ENCODE assay signal across 16 cellular contexts in the genomic region with DNA sequence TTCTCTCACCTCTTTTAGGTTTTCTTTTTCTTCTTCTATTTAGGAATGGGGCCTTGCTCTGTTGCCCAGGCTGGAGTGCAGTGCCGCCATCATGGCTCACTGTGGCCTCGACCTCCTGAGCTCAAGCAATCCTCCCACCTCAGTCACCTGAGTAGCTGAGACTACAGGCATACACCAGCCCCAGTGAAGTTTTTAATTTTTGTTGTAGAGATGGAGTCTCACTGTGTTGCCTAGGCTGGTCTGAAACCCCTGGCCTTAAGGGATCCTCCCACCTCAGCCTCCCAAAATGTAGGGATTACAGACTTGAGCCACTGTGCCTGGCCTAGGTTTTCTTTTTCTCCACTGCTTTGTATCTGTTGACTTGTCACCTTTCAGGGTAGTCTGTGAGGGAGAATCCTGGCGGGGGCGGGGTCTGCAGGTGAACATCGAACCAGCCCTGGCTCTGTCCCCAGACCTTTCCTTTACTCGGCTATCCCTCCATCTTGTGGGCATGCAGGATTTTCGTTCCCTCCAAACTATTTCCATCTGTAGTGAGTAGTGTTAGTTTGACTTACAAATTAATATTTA. TPM values are rescaled to one million over a fixed set of nuclear protein-coding genes. Genes with fewer than 3 reads are reported as not detected.
DNase-seq lines count a peak whose midpoint lies in the region; ATAC-seq, FAIRE-seq and TF ChIP-seq lines count a peak whose summit lies in the region.
"Had no signal": no experiment of that assay in that cellular context is flagged by ENCODE, and none has a peak within 500 bp of the region (broad histone marks: within the 10 kb centered on the region; RNA-seq: fewer than 3 reads in every experiment).

No MANE protein-coding gene starts in this region.

- H4K20me1 ChIP-seq in HepG2 (ENCODE audit: insufficient read depth, low read length): no peaks in the 10 kb centered on the region; the same call in 1 of the 2 replicates

- ATAC-seq in HepG2: no peak
- ATAC-seq in right lobe of liver: no peak
- ATAC-seq in GM18907 (IDR thresholded peaks at IDR 0.05; ENCODE audit: unreplicated experiment): no peak
- ATAC-seq: gastroesophageal sphincter had no signal

- no TSS peak for BruUV-seq in HepG2 (replicated peaks; lab: Mats Ljungman, UMichigan)

- no peaks in the 10 kb centered on the region for H3K27me3 ChIP-seq in HepG2 (ENCODE audit: control insufficient read depth in 1 of 2, insufficient read depth in 2 of 2, low read length in 2 of 2)
- H3K27me3 ChIP-seq in right lobe of liver: no peaks in the 10 kb centered on the region
- no peaks in the 10 kb centered on the region for H3K27me3 ChIP-seq in esophagus (ENCODE audit: control insufficient read depth in 1 of 2, insufficient read depth in 2 of 2, low read length in 2 of 2)
- H3K27me3 ChIP-seq: gastroesophageal sphincter had no signal

- H2AFZ ChIP-seq in HepG2 (ENCODE audit: low read length): no peak overlapping the region

- no peak overlapping the region for H3K9ac ChIP-seq in HepG2 (ENCODE audit: insufficient read depth, low read depth, low read length)

- intact Hi-C loops in HepG2 (cut with micrococcal nuclease; ENCODE audit: unreplicated experiment): no loop called here
- intact Hi-C loops in right lobe of liver (cut with DNase I): no loop called here

- no peak for TF ChIP-seq CTCF in HepG2 (CRISPR knock-in tag; IDR thresholded peaks at IDR 0.05)
- no peak for TF ChIP-seq CTCF in right lobe of liver (IDR thresholded peaks at IDR 0.05)

- 0 out of 2 replicates have a peak, but pooled peaks cover 7% of the 10 kb centered on the region for H3K4me1 ChIP-seq in HepG2 (ENCODE audit: insufficient read depth, low read length)
- no peaks in the 10 kb centered on the region for H3K4me1 ChIP-seq in right lobe of liver
- peaks cover 8 to 24% of the 10 kb centered on the region in 2 donors for H3K4me1 ChIP-seq in esophagus (ENCODE audit: control insufficient read depth in 2 of 2, insufficient read depth in 2 of 2, low read length in 1 of 2)

- WGBS in HepG2 (ENCODE audit: low lambda C conversion rate): 94% methylated on average over 7 of the region's 7 CpGs
- 94% methylated on average over 2 of the region's 7 CpGs for WGBS in right lobe of liver (ENCODE audit: insufficient coverage, low coverage, low lambda C conversion rate, missing lambda C conversion rate)
- WGBS in esophagus, 2 donors: 89 to 90% methylated on average over 7 of the region's 7 CpGs

- POLR2A ChIA-PET in HepG2 (lab: Yijun Ruan, JAX): no interaction called here

- TF ChIP-seq EP300 in HepG2 (IDR thresholded peaks at IDR 0.05; ENCODE audit: low read depth in 2 of 2, low read length in 2 of 2) (no peak), HepG2 (CRISPR knock-in tag; IDR thresholded peaks at IDR 0.05; ENCODE audit: borderline replicate concordance) (no peak)

- DNase-seq in HepG2 (ENCODE audit: low spot score): no peak
- DNase-seq in right lobe of liver: no peak
- peak; percentile 16 to 17 for DNase-seq in activated T-cell treated with anti-CD3 and anti-CD28 coated beads, Interleukin-2, amount 50 U/mL, for 48 hours
- DNase-seq in NCI-H2081 treated with DMSO at 0.1 percent for 48 hours (lab: John Stamatoyannopoulos, UW): no peak
- no peak for DNase-seq in NCI-H1105 treated with DMSO at 0.1 percent for 48 hours (lab: John Stamatoyannopoulos, UW)
- DNase-seq: DMS 273 treated with DMSO at 0.1 percent for 48 hours; left colon; NCI-H1417 treated with DMSO at 0.1 percent for 48 hours; NCI-H2171 treated with DMSO at 0.1 percent for 48 hours; stimulated activated CD4-positive, alpha-beta T cell treated with anti-CD3 and anti-CD28 coated beads, Interleukin-2, amount 100 ng/mL, for 48 hours had no signal

- H3K36me3 ChIP-seq in HepG2 (replicated peaks in 1 of 2; ENCODE audit: control insufficient read depth in 1 of 2, insufficient read depth in 2 of 2, low read length in 2 of 2) (no peaks in the 10 kb centered on the region), right lobe of liver (no peaks in the 10 kb centered on the region), esophagus (ENCODE audit: control insufficient read depth in 2 of 2, insufficient read depth in 2 of 2, low read length in 1 of 2) (peaks cover 0 to 9% of the 10 kb centered on the region in 2 donors)

- H3K27ac ChIP-seq in HepG2 (ENCODE audit: extremely low read length, insufficient read depth, low read length): no peak overlapping the region
- no peak overlapping the region for H3K27ac ChIP-seq in right lobe of liver
- peak overlapping the region; percentile 93 to 95 for H3K27ac ChIP-seq in esophagus (ENCODE audit: low read depth in 2 of 2, low read length in 1 of 2)
- H3K27ac ChIP-seq: coronary artery, gastroesophageal sphincter, VCaP had no signal

- in situ Hi-C loops in HepG2 (cut with HindIII; ENCODE audit: extremely low pct_ligation_motif_present, low pct_unique_long_range_greater_than_20kb): no loop called here

- FAIRE-seq in HepG2 (lab: Jason Lieb, UNC): no peak
- FAIRE-seq: GM12892 had no signal

- H3K79me2 ChIP-seq in HepG2 (ENCODE audit: insufficient read depth, low read length): peaks cover 6% of the 10 kb centered on the region

- TF ChIP-seq RAD21 in HepG2 (CRISPR knock-in tag; IDR thresholded peaks at IDR 0.05): no peak

- no peaks in the 10 kb centered on the region for H3K9me3 ChIP-seq in HepG2 (ENCODE audit: low read length)
- no peaks in the 10 kb centered on the region for H3K9me3 ChIP-seq in right lobe of liver
- no peaks in the 10 kb centered on the region for H3K9me3 ChIP-seq in esophagus (ENCODE audit: control insufficient read depth in 2 of 2, insufficient read depth in 1 of 2, low read depth in 1 of 2, low read length in 1 of 2)
- H3K9me3 ChIP-seq: gastroesophageal sphincter had no signal

- H3K4me3 ChIP-seq in HepG2 (replicated peaks in 1 of 3; ENCODE audit: insufficient read depth in 1 of 3, low read depth in 2 of 3, low read length in 3 of 3) (no peak overlapping the region), right lobe of liver (no peak overlapping the region), esophagus (ENCODE audit: low read depth in 1 of 2, low read length in 2 of 2) (no peak overlapping the region)
- H3K4me3 ChIP-seq: coronary artery, gastroesophageal sphincter had no signal

- TF ChIP-seq POLR2A in HepG2 (IDR thresholded peaks at IDR 0.05; ENCODE audit: insufficient read depth in 1 of 2, low read depth in 2 of 2, low read length in 2 of 2) (no peak), right lobe of liver (IDR thresholded peaks at IDR 0.05) (no peak)

- CTCF ChIA-PET in HepG2 (lab: Yijun Ruan, JAX; ENCODE audit: low intra/inter-chr PET ratio, low total read pairs): no interaction called here

- H3K4me2 ChIP-seq in HepG2 (ENCODE audit: low read depth, low read length): no peak overlapping the region

TF ChIP-seq in HepG2, 621 proteins besides CTCF, POLR2A, EP300 and RAD21:
- TF ChIP-seq ZNF121 (CRISPR knock-in tag; IDR thresholded peaks at IDR 0.05): 0 out of 2 replicates have a peak, but pooled peaks have one; percentile 36
- no peak for TF ChIP-seq HNF4G (IDR thresholded peaks at IDR 0.05; ENCODE audit: borderline replicate concordance, low read depth, low read length)
- no peak for TF ChIP-seq HNF4G (CRISPR knock-in tag; IDR thresholded peaks at IDR 0.05; ENCODE audit: borderline replicate concordance, low read depth)

RNA-seq across cellular contexts. Expression of a gene that starts 21.7 kb away (rescaled TPM):
- 21.3 and 23.5 TPM in 2 replicates for total RNA-seq in HepG2 (2016; rRNA removed; fragmentation: Illumina TruSeq; extraction: Trizol)
- 20.1 and 23.4 TPM in 2 replicates for total RNA-seq in HepG2 (2016; cell fraction: cytosol; rRNA removed; fragmentation: Illumina TruSeq; extraction: Trizol; ENCODE audit: low read depth)
- total RNA-seq in HepG2 (2016; cell fraction: insoluble cytoplasmic fraction; rRNA removed; fragmentation: Illumina TruSeq; extraction: Trizol): 17.9 and 25.3 TPM in 2 replicates
- 50.5 and 50.9 TPM in 2 replicates for total RNA-seq in HepG2 (2016; cell fraction: membrane; rRNA removed; fragmentation: Illumina TruSeq; extraction: Trizol)
- total RNA-seq in HepG2 (2016; cell fraction: nucleus; rRNA removed; fragmentation: Illumina TruSeq; extraction: Trizol): 12.0 and 12.1 TPM in 2 replicates
- polyA plus RNA-seq in HepG2 (2011; rRNA removed): 14.8 and 19.5 TPM in 2 replicates
- 21.4 and 24.5 TPM in 2 replicates for polyA plus RNA-seq in HepG2 (2011; cell fraction: cytosol; rRNA removed)
- 8.9 and 9.7 TPM in 2 replicates for polyA plus RNA-seq in HepG2 (2011; cell fraction: nucleus; rRNA removed)
- polyA plus RNA-seq in HepG2 (2012): 20.9 and 25.1 TPM in 2 replicates
- polyA plus RNA-seq in HepG2 (2016; cell fraction: cytosol; fragmentation: Illumina TruSeq; extraction: Trizol; ENCODE audit: low read depth): 30.8 and 31.3 TPM in 2 replicates
- 24.5 and 29.7 TPM in 2 replicates for polyA plus RNA-seq in HepG2 (2016; cell fraction: insoluble cytoplasmic fraction; fragmentation: Illumina TruSeq; extraction: Trizol; ENCODE audit: low read depth)
- polyA plus RNA-seq in HepG2 (2016; cell fraction: membrane; fragmentation: Illumina TruSeq; extraction: Trizol; ENCODE audit: low read depth): 53.4 and 56.8 TPM in 2 replicates
- 18.9 and 21.5 TPM in 2 replicates for polyA plus RNA-seq in HepG2 (2016; cell fraction: nucleus; fragmentation: Illumina TruSeq; extraction: Trizol; ENCODE audit: insufficient read depth, low read depth)
- polyA minus RNA-seq in HepG2 (2011; rRNA and poly(A)+ RNA removed; ENCODE audit: low replicate concordance): 4.0 and 18.1 TPM in 2 replicates
- polyA minus RNA-seq in HepG2 (2011; cell fraction: cytosol; rRNA and poly(A)+ RNA removed): 9.8 and 11.4 TPM in 2 replicates
- 9.0 and 11.7 TPM in 2 replicates for polyA minus RNA-seq in HepG2 (2011; cell fraction: nucleus; rRNA and poly(A)+ RNA removed)
- 10 to 100 TPM in 1 of 6 experiments, 1 to 10 TPM in 5; 4.8 to 11.7 (median 7.1) TPM for total RNA-seq in right lobe of liver
- 10 to 100 TPM; 55.2 to 72.3 TPM for polyA plus RNA-seq in esophagus

Comparison
In these comparisons a context has a peak if more than half of its experiments do, and no peak if none do; other contexts are left out.
1. DNase-seq: peak in activated T-cell treated with anti-CD3 and anti-CD28 coated beads, Interleukin-2, amount 50 U/mL, for 48 hours (2 of 2); none in HepG2 (single experiment), right lobe of liver (0 of 3), NCI-H2081 treated with DMSO at 0.1 percent for 48 hours (single experiment) and NCI-H1105 treated with DMSO at 0.1 percent for 48 hours (single experiment).
2. H3K27ac ChIP-seq: peak in esophagus (2 of 2); none in HepG2 (single experiment) and right lobe of liver (0 of 3).